ENCODE assay signal across 8 cellular contexts in genomic region chr17:77145635-77146632, GRCh38. TPM values are rescaled to one million over a fixed set of nuclear protein-coding genes. Genes with fewer than 3 reads are reported as not detected.
DNase-seq lines count a peak whose midpoint lies in the region; ATAC-seq and TF ChIP-seq lines count a peak whose summit lies in the region.

No MANE protein-coding gene starts in this region.

- H3K9ac ChIP-seq in endodermal cell (ENCODE audit: extremely low read depth, low read length, poor library complexity, severe bottlenecking), result no peak overlapping the region

- in situ Hi-C loops in Panc1 (cut with HindIII; ENCODE audit: low pct_unique_long_range_greater_than_20kb, low sequenced_read_pairs), result no loop called here

- TF ChIP-seq CTCF in Panc1 (IDR thresholded peaks at IDR 0.05) (no peak), endodermal cell (conservative IDR thresholded peaks at IDR 0.05) (peak; percentile 32)

- H3K9me3 ChIP-seq in Panc1 (ENCODE audit: control insufficient read depth, insufficient read depth, low read depth, low read length) (no peaks in the 10 kb centered on the region), endodermal cell (ENCODE audit: control insufficient read depth, low read length) (no peaks in the 10 kb centered on the region), aorta (ENCODE audit: control insufficient read depth, low read length) (no peaks in the 10 kb centered on the region)

- ATAC-seq in Panc1 (peak; percentile 67), aorta (ENCODE audit: low FRiP score) (peak; percentile 68)

- peaks cover 81% of the 10 kb centered on the region for H3K4me1 ChIP-seq in Panc1 (ENCODE audit: control insufficient read depth, insufficient read depth, low read length)
- peaks cover 9% of the 10 kb centered on the region for H3K4me1 ChIP-seq in endodermal cell (ENCODE audit: control insufficient read depth, insufficient read depth, low read length)
- no peaks in the 10 kb centered on the region for H3K4me1 ChIP-seq in aorta (ENCODE audit: control insufficient read depth in 1 of 2, insufficient read depth in 2 of 2, low read length in 2 of 2)

- no peaks in the 10 kb centered on the region for H3K9me3 Mint-ChIP-seq in endodermal cell

- CTCF ChIA-PET in Panc1 (lab: Charles Lee), result no interaction called here

- H3K36me3 Mint-ChIP-seq in endodermal cell (ENCODE audit: low read depth), result peaks cover 55% of the 10 kb centered on the region

- WGBS in endodermal cell (ENCODE audit: insufficient coverage in 1 of 2, insufficient read length in 1 of 2), 2 experiments, result 85 to 90% methylated on average over 2 to 13 of the region's 13 CpGs
- WGBS in aorta, 2 donors, result 13 to 23% methylated on average over 13 of the region's 13 CpGs

- intact Hi-C loops in Panc1 (cut with micrococcal nuclease; ENCODE audit: unreplicated experiment) (no loop called here), aorta (cut with DNase I) (loop anchor here in 1 of 2 donors (5.0 kb wide), 1 partner anchor 49 kb away; no protein-coding TSS in a partner anchor)

- H3K4me1 Mint-ChIP-seq in endodermal cell, result peaks cover 49% of the 10 kb centered on the region

- H3K36me3 ChIP-seq in Panc1 (ENCODE audit: control insufficient read depth, insufficient read depth, low read length) (peaks cover 37% of the 10 kb centered on the region), endodermal cell (ENCODE audit: control insufficient read depth, insufficient read depth, low read length) (peaks cover 53% of the 10 kb centered on the region), aorta (ENCODE audit: control insufficient read depth in 1 of 2, insufficient read depth in 2 of 2, low read length in 1 of 2) (peaks cover 0 to 4% of the 10 kb centered on the region in 2 donors)

- no peak overlapping the region for H3K4me3 Mint-ChIP-seq in endodermal cell

- H3K27ac Mint-ChIP-seq in endodermal cell, result peak overlapping the region; percentile 67

- H3K4me3 ChIP-seq in Panc1 (ENCODE audit: low read depth in 2 of 2, low read length in 2 of 2), result peak overlapping the region; percentile 23 to 38
- H3K4me3 ChIP-seq in endodermal cell (ENCODE audit: low read length), result no peak overlapping the region
- no peak overlapping the region for H3K4me3 ChIP-seq in aorta (ENCODE audit: low read length in 2 of 2)

- TF ChIP-seq POLR2A in erythroblast (IDR thresholded peaks at IDR 0.05; ENCODE audit: low read length), result no peak

- H3K27me3 Mint-ChIP-seq in endodermal cell (ENCODE audit: insufficient read depth), result peaks cover 2% of the 10 kb centered on the region

- H3K27ac ChIP-seq in Panc1 (ENCODE audit: low read length) (peak overlapping the region; percentile 99), endodermal cell (ENCODE audit: low read depth, low read length) (peak overlapping the region; percentile 3), aorta (ENCODE audit: low read depth in 1 of 2, low read length in 2 of 2) (peak overlapping the region in 1 of 2 donors; percentile 6)

- peak; percentile 21 for DNase-seq in NOMO-1 treated with DMSO at 0.1 percent for 48 hours (lab: John Stamatoyannopoulos, UW; ENCODE audit: unreplicated experiment)
- DNase-seq in NOMO-1 treated with dmso at 0.1 percent for 144 hours (lab: John Stamatoyannopoulos, UW; ENCODE audit: unreplicated experiment), result no peak
- no peak for DNase-seq in Panc1 (ENCODE audit: low read depth, low spot score)
- peak; percentile 78 for DNase-seq in endodermal cell
- DNase-seq in myocyte (ENCODE audit: low read depth), result peak; percentile 88
- DNase-seq in aorta, result peak; percentile 80 to 88
- no peak for DNase-seq in erythroblast (lab: John Stamatoyannopoulos, UW)
- DNase-seq in NCI-H1436 treated with DMSO at 0.1 percent for 48 hours (lab: John Stamatoyannopoulos, UW), result no peak

- BruUV-seq in Panc1 (replicated peaks; lab: Mats Ljungman, UMichigan), result TSS peak; percentile 4

- POLR2A ChIA-PET in Panc1 (lab: Charles Lee), result interaction anchor here (0.5 to 0.6 kb wide), 3 partner anchors 42 to 72 kb away, joined by 3 to 7 read pairs (median 7); no protein-coding TSS in a partner anchor

- H3K27me3 ChIP-seq in Panc1 (ENCODE audit: control insufficient read depth, insufficient read depth, low read length), result no peaks in the 10 kb centered on the region
- H3K27me3 ChIP-seq in endodermal cell (ENCODE audit: control insufficient read depth, insufficient read depth, low read length, poor library complexity, severe bottlenecking), result no peaks in the 10 kb centered on the region
- H3K27me3 ChIP-seq in aorta (ENCODE audit: control insufficient read depth in 1 of 2, insufficient read depth in 2 of 2, low read length in 1 of 2), result no peaks in the 10 kb centered on the region

RNA-seq across cellular contexts. Expression of gene SEC14L1, which starts 5.2 kb away (rescaled TPM):
- total RNA-seq in Panc1 (2021; ENCODE audit: unreplicated experiment), result 279 TPM
- 156 TPM for polyA plus RNA-seq in Panc1 (2012; ENCODE audit: insufficient read length)
- total RNA-seq in endodermal cell, result 10 to 100 TPM; 77.0 to 87.4 TPM
- 104 TPM for polyA plus RNA-seq in endodermal cell (2013, experiment 1 of 2)
- 90.5 TPM for polyA plus RNA-seq in endodermal cell (2013, experiment 2 of 2)
- total RNA-seq in myocyte, result 56.2 and 71.1 TPM in 2 replicates
- 57.1 TPM for polyA plus RNA-seq in myocyte (2012)
- total RNA-seq in aorta, result 10 to 100 TPM; 79.2 to 99.8 TPM
- polyA plus RNA-seq in aorta, result 10 to 100 TPM; 17.2 to 19.2 TPM

Comparison
In these comparisons a context has a peak if more than half of its experiments do, and no peak if none do; other contexts are left out.
1. DNase-seq: peak in NOMO-1 treated with DMSO at 0.1 percent for 48 hours (single experiment), endodermal cell (single experiment), myocyte (single experiment) and aorta (2 of 2); none in NOMO-1 treated with dmso at 0.1 percent for 144 hours (single experiment), Panc1 (single experiment), erythroblast (0 of 2) and NCI-H1436 treated with DMSO at 0.1 percent for 48 hours (single experiment).
2. H3K4me3 ChIP-seq: peak in Panc1 (2 of 2); none in endodermal cell (single experiment) and aorta (0 of 2).